ENCODE assay signal across 20 cellular contexts in genomic region chr7:124697746-124698145, GRCh38.
DNase-seq lines count a peak whose midpoint lies in the region; ATAC-seq, FAIRE-seq and TF ChIP-seq lines count a peak whose summit lies in the region.
"Had no signal": no experiment of that assay in that cellular context is flagged by ENCODE, and none has a peak within 500 bp of the region (broad histone marks: within the 10 kb centered on the region; RNA-seq: fewer than 3 reads in every experiment).

No MANE protein-coding gene starts in this region.

- H3K4me2 ChIP-seq in K562 (ENCODE audit: insufficient read depth, low read length) = no peak overlapping the region
- H3K4me2 ChIP-seq: BLaER1, GM23338 had no signal

- no peak for TF ChIP-seq EP300 in Ishikawa (IDR thresholded peaks at IDR 0.05; ENCODE audit: borderline replicate concordance)
- TF ChIP-seq EP300 in K562 (IDR thresholded peaks at IDR 0.05; ENCODE audit: low read length) = no peak

- no peak for TF ChIP-seq POLR2A in K562 (conservative IDR thresholded peaks at IDR 0.05)

- in situ Hi-C loops in K562 (cut with MboI) = no loop called here

- POLR2A ChIA-PET in HEK293 (lab: Yijun Ruan, JAX) = no interaction called here
- POLR2A ChIA-PET in K562 (lab: Yijun Ruan, JAX) = no interaction called here

- no peak for FAIRE-seq in K562 (lab: Jason Lieb, UNC)
- FAIRE-seq: G401.6, GM12892, GM19239 had no signal

- H3K79me2 ChIP-seq in K562 (ENCODE audit: control insufficient read depth, insufficient read depth, low read length) = no peaks in the 10 kb centered on the region

- H2AFZ ChIP-seq in K562 (ENCODE audit: low read depth, low read length) = no peak overlapping the region
- H2AFZ ChIP-seq: GM23338 had no signal

- no peak overlapping the region for H3K9ac ChIP-seq in K562 (ENCODE audit: insufficient read depth in 1 of 2, low read depth in 2 of 2, low read length in 2 of 2)
- H3K9ac ChIP-seq: BLaER1 had no signal

- H3K4me1 ChIP-seq in HEK293 (ENCODE audit: control insufficient read depth, insufficient read depth, low read length) (no peaks in the 10 kb centered on the region; the same call in 1 of the 2 replicates), K562 (replicated peaks in 1 of 2; ENCODE audit: control insufficient read depth in 2 of 2, insufficient read depth in 2 of 2, low read length in 2 of 2) (no peaks in the 10 kb centered on the region)
- H3K4me1 ChIP-seq: BLaER1, Caco-2 had no signal

- H3K27me3 ChIP-seq in K562 (ENCODE audit: control insufficient read depth in 2 of 2, insufficient read depth in 2 of 2, low read length in 2 of 2) = no peaks in the 10 kb centered on the region
- H3K27me3 ChIP-seq: BLaER1 had no signal

- H3K9me1 ChIP-seq in K562 (ENCODE audit: control insufficient read depth, insufficient read depth, low read length) = no peaks in the 10 kb centered on the region

- intact Hi-C loops in K562 (cut with micrococcal nuclease) = no loop called here

- H3K27ac ChIP-seq in HEK293 (ENCODE audit: extremely low read depth, low read depth, low read length) = no peak overlapping the region
- H3K27ac ChIP-seq in K562 (ENCODE audit: extremely low read depth, low read depth, low read length) = no peak overlapping the region
- H3K27ac ChIP-seq: BLaER1, C4-2B had no signal

- H3K4me3 ChIP-seq in HEK293 (ENCODE audit: low read depth, low read length) (no peak overlapping the region), K562 (no peak overlapping the region)
- H3K4me3 ChIP-seq: BLaER1, GM23338 had no signal

- peak; percentile 3 for DNase-seq in NCI-H2029 (lab: John Stamatoyannopoulos, UW)
- no peak for DNase-seq in NCI-H2029 treated with DMSO at 0.1 percent for 48 hours (lab: John Stamatoyannopoulos, UW)
- no peak for DNase-seq in K562 (ENCODE audit: extremely low read depth in 1 of 4, low spot score in 3 of 4)
- DNase-seq: Caco-2; CD4-positive, CD25-positive, alpha-beta regulatory T cell; CD8-positive, alpha-beta T cell; DMS153; DND-41; H9; HFFc6 had no signal

- H4K20me1 ChIP-seq in K562 (replicated peaks; ENCODE audit: control insufficient read depth, insufficient read depth, low read length) = no peaks in the 10 kb centered on the region
- H4K20me1 ChIP-seq: BLaER1 had no signal

- ATAC-seq in K562 (no peak), GM19351 (IDR thresholded peaks at IDR 0.05; ENCODE audit: unreplicated experiment) (no peak)
- ATAC-seq: CD8-positive, alpha-beta T cell; GM23338; HCT116 had no signal

- no peak for TF ChIP-seq RAD21 in Ishikawa (IDR thresholded peaks at IDR 0.05; ENCODE audit: low read depth)
- TF ChIP-seq RAD21 in K562 (CRISPR knock-in tag; conservative IDR thresholded peaks at IDR 0.05 in 1 of 2, IDR thresholded peaks at IDR 0.05 in 1 of 2) = no peak

- CTCF ChIA-PET in HEK293 (lab: Yijun Ruan, JAX) = interaction anchor here (0.8 kb wide), 1 partner anchor 422 kb away, joined by 3 read pairs; no protein-coding TSS in a partner anchor
- CTCF ChIA-PET in K562 (lab: Yijun Ruan, JAX; ENCODE audit: low intra/inter-chr PET ratio) = no interaction called here

- under 1% methylated on average over 4 of the region's 4 CpGs for WGBS in K562 (ENCODE audit: insufficient coverage, low coverage, missing lambda C conversion rate)

- H3K36me3 ChIP-seq in HEK293 (ENCODE audit: control insufficient read depth in 2 of 2, insufficient read depth in 1 of 2, low read length in 2 of 2) (no peaks in the 10 kb centered on the region), K562 (ENCODE audit: control insufficient read depth, insufficient read depth, low read length) (no peaks in the 10 kb centered on the region)
- H3K36me3 ChIP-seq: BLaER1 had no signal

- TF ChIP-seq CTCF in HEK293 (tag by site-specific recombination; IDR thresholded peaks at IDR 0.05) (no peak), K562 (IDR thresholded peaks at IDR 0.05 in 2 of 3, conservative IDR thresholded peaks at IDR 0.05 in 1 of 3; ENCODE audit: insufficient read depth in 2 of 3, low read depth in 1 of 3, low read length in 3 of 3) (no peak)

- H3K9me3 ChIP-seq in HEK293 (ENCODE audit: control insufficient read depth, insufficient read depth, low read depth, low read length) (no peaks in the 10 kb centered on the region), K562 (replicated peaks; ENCODE audit: control insufficient read depth, insufficient read depth, low read depth, low read length) (no peaks in the 10 kb centered on the region)
- H3K9me3 ChIP-seq: BLaER1, Caco-2 had no signal

- no TSS peak for BruUV-seq in K562 (replicated peaks; lab: Mats Ljungman, UMichigan)

TF ChIP-seq in HEK293, 187 proteins besides CTCF, POLR2A, EP300 and RAD21:
- TF ChIP-seq ZNF223 (tag by site-specific recombination; IDR thresholded peaks at IDR 0.05) (no peak), SCRT2 (tag by site-specific recombination; IDR thresholded peaks at IDR 0.05) (peak; percentile 71), ZNF394 (tag by site-specific recombination; IDR thresholded peaks at IDR 0.05; ENCODE audit: borderline replicate concordance) (no peak)

TF ChIP-seq in Ishikawa, 13 proteins besides CTCF, POLR2A, EP300 and RAD21:
- TF ChIP-seq NFIC (IDR thresholded peaks at IDR 0.05) = peak; percentile 27; the same call in 1 of the 2 replicates
- TF ChIP-seq TAF1 (IDR thresholded peaks at IDR 0.05; ENCODE audit: low read depth) = no peak
- TF ChIP-seq YY1 (IDR thresholded peaks at IDR 0.05; ENCODE audit: low read depth) = no peak

TF ChIP-seq in K562, 482 proteins besides CTCF, POLR2A, EP300 and RAD21:
- TF ChIP-seq NFIX (CRISPR knock-in tag; IDR thresholded peaks at IDR 0.05; ENCODE audit: low read depth) = peak; percentile 73
- TF ChIP-seq NFIC (IDR thresholded peaks at IDR 0.05) = peak; percentile 82
- TF ChIP-seq IRF1 (CRISPR knock-in tag; IDR thresholded peaks at IDR 0.05; ENCODE audit: borderline replicate concordance) = no peak
